ENCODE assay signal across 23 cellular contexts in the genomic region with DNA sequence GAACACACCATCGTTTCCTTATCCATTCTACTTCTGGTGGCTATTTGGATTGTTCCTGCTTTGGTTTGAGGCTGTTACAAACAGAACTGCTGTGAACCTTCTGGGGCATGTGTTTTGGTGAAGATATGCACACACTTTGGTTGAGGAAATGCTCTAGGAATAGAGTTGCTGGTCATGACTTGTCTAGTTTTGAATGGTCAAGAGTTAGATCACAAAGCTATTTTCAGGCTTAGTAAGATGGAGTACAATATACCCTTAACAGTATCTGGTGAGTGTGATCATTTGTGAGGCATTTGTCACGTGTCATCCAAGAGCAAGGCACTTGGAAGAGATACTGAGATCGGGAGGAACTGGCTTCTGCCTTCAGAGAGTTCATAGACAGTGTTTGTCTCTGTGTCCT. TPM values are rescaled to one million over a fixed set of nuclear protein-coding genes. Genes with fewer than 3 reads are reported as not detected.
DNase-seq lines count a peak whose midpoint lies in the region; ATAC-seq and TF ChIP-seq lines count a peak whose summit lies in the region.
"Had no signal": no experiment of that assay in that cellular context is flagged by ENCODE, and none has a peak within 500 bp of the region (broad histone marks: within the 10 kb centered on the region; RNA-seq: fewer than 3 reads in every experiment).

No MANE protein-coding gene starts in this region.

- peaks cover 10% of the 10 kb centered on the region for H3K4me1 Mint-ChIP-seq in activated naive CD4-positive, alpha-beta T cell treated with anti-CD3 and anti-CD28 coated beads, Interleukin-2, amount 10 ng/mL, durations not matched to agents 7 days and 5 days
- H3K4me1 Mint-ChIP-seq in CD4-positive, CD25-positive, alpha-beta regulatory T cell: peaks cover 0 to 10% (median 3%) of the 10 kb centered on the region in 4 donors
- no peaks in the 10 kb centered on the region for H3K4me1 Mint-ChIP-seq in activated T-helper 17 cell treated with anti-CD3 and anti-CD28 coated beads, Interleukin-2, amount 50 U/mL, for 72 hours

- no peak for ATAC-seq in activated naive CD4-positive, alpha-beta T cell treated with anti-CD3 and anti-CD28 coated beads, Interleukin-2, amount 50 U/mL, for 72 hours
- no peak for ATAC-seq in CD4-positive, CD25-positive, alpha-beta regulatory T cell (ENCODE audit: low read depth in 2 of 2)
- ATAC-seq in activated T-helper 17 cell treated with anti-CD3 and anti-CD28 coated beads, Interleukin-2, amount 50 U/mL, for 72 hours (replicated peaks): no peak
- ATAC-seq in psoas muscle: peak in 3 of 4 donors; percentile 82 to 96 (median 85)
- no peak for ATAC-seq in HG02885 (IDR thresholded peaks at IDR 0.05; ENCODE audit: poor library complexity, unreplicated experiment)

- intact Hi-C loops in psoas muscle (cut with DNase I) (no loop called here), sigmoid colon (cut with DNase I) (no loop called here)

- H3K27me3 Mint-ChIP-seq in activated naive CD4-positive, alpha-beta T cell treated with anti-CD3 and anti-CD28 coated beads, Interleukin-2, amount 10 ng/mL, durations not matched to agents 7 days and 5 days: no peaks in the 10 kb centered on the region
- no peaks in the 10 kb centered on the region for H3K27me3 Mint-ChIP-seq in CD4-positive, CD25-positive, alpha-beta regulatory T cell
- no peaks in the 10 kb centered on the region for H3K27me3 Mint-ChIP-seq in activated T-helper 17 cell treated with anti-CD3 and anti-CD28 coated beads, Interleukin-2, amount 50 U/mL, for 72 hours

- H3K4me3 Mint-ChIP-seq in activated naive CD4-positive, alpha-beta T cell treated with anti-CD3 and anti-CD28 coated beads, Interleukin-2, amount 10 ng/mL, durations not matched to agents 7 days and 5 days: no peak overlapping the region
- H3K4me3 Mint-ChIP-seq in CD4-positive, CD25-positive, alpha-beta regulatory T cell: no peak overlapping the region
- no peak overlapping the region for H3K4me3 Mint-ChIP-seq in activated T-helper 17 cell treated with anti-CD3 and anti-CD28 coated beads, Interleukin-2, amount 50 U/mL, for 72 hours
- H3K4me3 Mint-ChIP-seq: CD14-positive monocyte had no signal

- DNase-seq in activated naive CD4-positive, alpha-beta T cell treated with anti-CD3 and anti-CD28 coated beads, Interleukin-2, amount 10 ng/mL, durations not matched to agents 7 days and 5 days: no peak
- DNase-seq in activated naive CD4-positive, alpha-beta T cell treated with anti-CD3 and anti-CD28 coated beads, Interleukin-2, amount 50 U/mL, for 72 hours (ENCODE audit: low spot score in 2 of 2): no peak
- DNase-seq in CD4-positive, CD25-positive, alpha-beta regulatory T cell: no peak
- DNase-seq in psoas muscle (no peak), sigmoid colon (no peak)
- DNase-seq: AML-193, Karpas-422, MV-4-11, NCI-H1105 treated with DMSO at 0.1 percent for 48 hours, NCI-H2081, NCI-H2171, NCI-H345, NCI-H524, NCI-H82, Peyer's patch had no signal

- H3K27me3 ChIP-seq in CD4-positive, CD25-positive, alpha-beta regulatory T cell (ENCODE audit: control insufficient read depth, insufficient read depth, low read length): no peaks in the 10 kb centered on the region
- H3K27me3 ChIP-seq in psoas muscle (ENCODE audit: insufficient read depth in 3 of 3, low read length in 2 of 3): no peaks in the 10 kb centered on the region
- no peaks in the 10 kb centered on the region for H3K27me3 ChIP-seq in sigmoid colon
- H3K27me3 ChIP-seq: Peyer's patch had no signal

- no peaks in the 10 kb centered on the region for H3K9me3 ChIP-seq in CD4-positive, CD25-positive, alpha-beta regulatory T cell (ENCODE audit: control insufficient read depth in 2 of 2, low read length in 2 of 2)
- H3K9me3 ChIP-seq in psoas muscle (no peaks in the 10 kb centered on the region), sigmoid colon (no peaks in the 10 kb centered on the region)
- H3K9me3 ChIP-seq: Peyer's patch had no signal

- H3K4me3 ChIP-seq in CD4-positive, CD25-positive, alpha-beta regulatory T cell (ENCODE audit: low read depth, low read length): no peak overlapping the region
- H3K4me3 ChIP-seq in psoas muscle (no peak overlapping the region), sigmoid colon (no peak overlapping the region)
- H3K4me3 ChIP-seq: Peyer's patch had no signal

- CTCF ChIA-PET in activated naive CD4-positive, alpha-beta T cell treated with anti-CD3 and anti-CD28 coated beads, Interleukin-2, amount 10 ng/mL, durations not matched to agents 7 days and 5 days (lab: Charles Lee): no interaction called here

- WGBS in psoas muscle, 3 donors: 48 to 61% (median 61%) methylated on average over 3 of the region's 3 CpGs
- WGBS in sigmoid colon, 2 donors: 83 to 85% methylated on average over 3 of the region's 3 CpGs

- TF ChIP-seq CTCF in psoas muscle (IDR thresholded peaks at IDR 0.05) (no peak), sigmoid colon (IDR thresholded peaks at IDR 0.05) (no peak)

- TF ChIP-seq POLR2A in sigmoid colon (IDR thresholded peaks at IDR 0.05): no peak

- peaks cover 52% of the 10 kb centered on the region for H3K36me3 Mint-ChIP-seq in activated naive CD4-positive, alpha-beta T cell treated with anti-CD3 and anti-CD28 coated beads, Interleukin-2, amount 10 ng/mL, durations not matched to agents 7 days and 5 days
- H3K36me3 Mint-ChIP-seq in activated naive CD4-positive, alpha-beta T cell treated with anti-CD3 and anti-CD28 coated beads, Interleukin-2, amount 50 U/mL, for 72 hours: peaks cover 13 to 24% of the 10 kb centered on the region in 2 donors
- H3K36me3 Mint-ChIP-seq in CD4-positive, CD25-positive, alpha-beta regulatory T cell: peaks cover 46% of the 10 kb centered on the region
- H3K36me3 Mint-ChIP-seq in activated T-helper 17 cell treated with anti-CD3 and anti-CD28 coated beads, Interleukin-2, amount 50 U/mL, for 72 hours (ENCODE audit: low read depth): peaks cover 76% of the 10 kb centered on the region

- H3K27ac ChIP-seq in CD4-positive, CD25-positive, alpha-beta regulatory T cell (ENCODE audit: insufficient read depth, low read length, poor library complexity, severe bottlenecking): no peak overlapping the region
- H3K27ac ChIP-seq in psoas muscle (peak overlapping the region; percentile 79), sigmoid colon (no peak overlapping the region)
- H3K27ac ChIP-seq: Peyer's patch had no signal

- H3K36me3 ChIP-seq in CD4-positive, CD25-positive, alpha-beta regulatory T cell (ENCODE audit: control insufficient read depth, insufficient read depth, low read length): peaks cover 47% of the 10 kb centered on the region
- H3K36me3 ChIP-seq in psoas muscle (ENCODE audit: insufficient read depth in 1 of 2, low read depth in 1 of 2) (peaks cover 0 to 9% of the 10 kb centered on the region in 2 donors), sigmoid colon (peaks cover 5 to 65% (median 17%) of the 10 kb centered on the region in 4 donors)

- peak overlapping the region; percentile 16 for H3K27ac Mint-ChIP-seq in activated naive CD4-positive, alpha-beta T cell treated with anti-CD3 and anti-CD28 coated beads, Interleukin-2, amount 10 ng/mL, durations not matched to agents 7 days and 5 days
- peak overlapping the region in 1 of 2 donors; percentile 27 for H3K27ac Mint-ChIP-seq in activated naive CD4-positive, alpha-beta T cell treated with anti-CD3 and anti-CD28 coated beads, Interleukin-2, amount 50 U/mL, for 72 hours
- peak overlapping the region in 2 of 3 donors; percentile 48 to 54 for H3K27ac Mint-ChIP-seq in CD4-positive, CD25-positive, alpha-beta regulatory T cell
- H3K27ac Mint-ChIP-seq in activated T-helper 17 cell treated with anti-CD3 and anti-CD28 coated beads, Interleukin-2, amount 50 U/mL, for 72 hours: peak overlapping the region; percentile 15

- H3K4me1 ChIP-seq in CD4-positive, CD25-positive, alpha-beta regulatory T cell (ENCODE audit: control insufficient read depth, insufficient read depth, low read length, poor library complexity, severe bottlenecking): no peaks in the 10 kb centered on the region
- H3K4me1 ChIP-seq in psoas muscle: peaks cover 9% of the 10 kb centered on the region
- peaks cover 0 to 11% (median 0%) of the 10 kb centered on the region in 4 donors for H3K4me1 ChIP-seq in sigmoid colon
- H3K4me1 ChIP-seq: Peyer's patch had no signal

- TF ChIP-seq EP300 in sigmoid colon (IDR thresholded peaks at IDR 0.05): no peak

- H3K9me3 Mint-ChIP-seq in activated naive CD4-positive, alpha-beta T cell treated with anti-CD3 and anti-CD28 coated beads, Interleukin-2, amount 10 ng/mL, durations not matched to agents 7 days and 5 days: no peaks in the 10 kb centered on the region
- H3K9me3 Mint-ChIP-seq in activated naive CD4-positive, alpha-beta T cell treated with anti-CD3 and anti-CD28 coated beads, Interleukin-2, amount 50 U/mL, for 72 hours: no peaks in the 10 kb centered on the region
- H3K9me3 Mint-ChIP-seq in CD4-positive, CD25-positive, alpha-beta regulatory T cell: no peaks in the 10 kb centered on the region
- H3K9me3 Mint-ChIP-seq in activated T-helper 17 cell treated with anti-CD3 and anti-CD28 coated beads, Interleukin-2, amount 50 U/mL, for 72 hours: no peaks in the 10 kb centered on the region

RNA-seq across cellular contexts. Expression of gene CACNG5, which starts 47.0 kb away (rescaled TPM):
- not detected for total RNA-seq in activated naive CD4-positive, alpha-beta T cell treated with anti-CD3 and anti-CD28 coated beads, Interleukin-2, amount 50 U/mL, for 72 hours
- total RNA-seq in CD4-positive, CD25-positive, alpha-beta regulatory T cell: not detected
- not detected for polyA plus RNA-seq in CD4-positive, CD25-positive, alpha-beta regulatory T cell
- not detected for total RNA-seq in activated T-helper 17 cell treated with anti-CD3 and anti-CD28 coated beads, Interleukin-2, amount 50 U/mL, for 72 hours
- total RNA-seq in psoas muscle: not detected
- polyA plus RNA-seq in psoas muscle: not detected
- total RNA-seq in sigmoid colon: 1 to 10 TPM in 1 of 4 donors, not detected in 3; 1.1 TPM
- polyA plus RNA-seq in sigmoid colon: not detected
- total RNA-seq: A172, H4, M059J, OCI-LY7, Peyer's patch had no signal
- polyA plus RNA-seq: AG04450, CD14-positive monocyte had no signal

Comparison
In these comparisons a context has a peak if more than half of its experiments do, and no peak if none do; other contexts are left out.
1. ATAC-seq: peak in psoas muscle (3 of 4); none in activated naive CD4-positive, alpha-beta T cell treated with anti-CD3 and anti-CD28 coated beads, Interleukin-2, amount 50 U/mL, for 72 hours (0 of 2), CD4-positive, CD25-positive, alpha-beta regulatory T cell (0 of 2), activated T-helper 17 cell treated with anti-CD3 and anti-CD28 coated beads, Interleukin-2, amount 50 U/mL, for 72 hours (single experiment) and HG02885 (single experiment).